Comparison of ENCODE assay signal across 1 cellular context in genomic region chr7:43758861-43759683, GRCh38.
TF ChIP-seq lines count a peak whose summit lies in the region.

No MANE protein-coding gene starts in this region.

TF ChIP-seq in GM12878, 131 proteins besides CTCF, POLR2A, EP300 and RAD21 (continued from another document):
- TF ChIP-seq KAT2A (conservative IDR thresholded peaks at IDR 0.05; ENCODE audit: control insufficient read depth, low read depth, low read length) (no peak), SUZ12 (IDR thresholded peaks at IDR 0.05; ENCODE audit: unreplicated experiment) (no peak), SP1 (IDR thresholded peaks at IDR 0.05; ENCODE audit: low read depth, low read length) (no peak), ETV6 (conservative IDR thresholded peaks at IDR 0.05 in 1 of 2, IDR thresholded peaks at IDR 0.05 in 1 of 2; ENCODE audit: borderline replicate concordance in 1 of 2, low read depth in 1 of 2) (no peak), HDAC6 (IDR thresholded peaks at IDR 0.05; ENCODE audit: unreplicated experiment) (no peak), STAT1 (conservative IDR thresholded peaks at IDR 0.05) (no peak), STAT3 (IDR thresholded peaks at IDR 0.05; ENCODE audit: low read depth, low read length) (no peak), CREB1 (IDR thresholded peaks at IDR 0.05; ENCODE audit: low read depth) (no peak), SUPT20H (IDR thresholded peaks at IDR 0.05; ENCODE audit: borderline replicate concordance, control insufficient read depth, low read depth, low read length) (no peak), ZNF274 (IDR thresholded peaks at IDR 0.05; ENCODE audit: insufficient read depth, insufficient read length) (no peak), POLR2AphosphoS5 (IDR thresholded peaks at IDR 0.05; ENCODE audit: low read length) (no peak), TAF1 (IDR thresholded peaks at IDR 0.05; ENCODE audit: borderline replicate concordance, low read depth, low read length) (no peak)
- TF ChIP-seq, protein P1, sequence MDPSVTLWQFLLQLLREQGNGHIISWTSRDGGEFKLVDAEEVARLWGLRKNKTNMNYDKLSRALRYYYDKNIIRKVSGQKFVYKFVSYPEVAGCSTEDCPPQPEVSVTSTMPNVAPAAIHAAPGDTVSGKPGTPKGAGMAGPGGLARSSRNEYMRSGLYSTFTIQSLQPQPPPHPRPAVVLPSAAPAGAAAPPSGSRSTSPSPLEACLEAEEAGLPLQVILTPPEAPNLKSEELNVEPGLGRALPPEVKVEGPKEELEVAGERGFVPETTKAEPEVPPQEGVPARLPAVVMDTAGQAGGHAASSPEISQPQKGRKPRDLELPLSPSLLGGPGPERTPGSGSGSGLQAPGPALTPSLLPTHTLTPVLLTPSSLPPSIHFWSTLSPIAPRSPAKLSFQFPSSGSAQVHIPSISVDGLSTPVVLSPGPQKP (IDR thresholded peaks at IDR 0.05; ENCODE audit: low read depth, low read length): no peak
- TF ChIP-seq, protein P2, sequence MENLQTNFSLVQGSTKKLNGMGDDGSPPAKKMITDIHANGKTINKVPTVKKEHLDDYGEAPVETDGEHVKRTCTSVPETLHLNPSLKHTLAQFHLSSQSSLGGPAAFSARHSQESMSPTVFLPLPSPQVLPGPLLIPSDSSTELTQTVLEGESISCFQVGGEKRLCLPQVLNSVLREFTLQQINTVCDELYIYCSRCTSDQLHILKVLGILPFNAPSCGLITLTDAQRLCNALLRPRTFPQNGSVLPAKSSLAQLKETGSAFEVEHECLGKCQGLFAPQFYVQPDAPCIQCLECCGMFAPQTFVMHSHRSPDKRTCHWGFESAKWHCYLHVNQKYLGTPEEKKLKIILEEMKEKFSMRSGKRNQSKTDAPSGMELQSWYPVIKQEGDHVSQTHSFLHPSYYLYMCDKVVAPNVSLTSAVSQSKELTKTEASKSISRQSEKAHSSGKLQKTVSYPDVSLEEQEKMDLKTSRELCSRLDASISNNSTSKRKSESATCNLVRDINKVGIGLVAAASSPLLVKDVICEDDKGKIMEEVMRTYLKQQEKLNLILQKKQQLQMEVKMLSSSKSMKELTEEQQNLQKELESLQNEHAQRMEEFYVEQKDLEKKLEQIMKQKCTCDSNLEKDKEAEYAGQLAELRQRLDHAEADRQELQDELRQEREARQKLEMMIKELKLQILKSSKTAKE (IDR thresholded peaks at IDR 0.05; ENCODE audit: low read depth, poor library complexity, severe bottlenecking): no peak
